Comparison of ENCODE assay signal across 11 cellular contexts in genomic region chr20:57264908-57265648, GRCh38. TPM values are rescaled to one million over a fixed set of nuclear protein-coding genes. Genes with fewer than 3 reads are reported as not detected.
DNase-seq lines count a peak whose midpoint lies in the region; ATAC-seq and TF ChIP-seq lines count a peak whose summit lies in the region.
"Had no signal": no experiment of that assay in that cellular context is flagged by ENCODE, and none has a peak within 500 bp of the region (broad histone marks: within the 10 kb centered on the region; RNA-seq: fewer than 3 reads in every experiment).

No MANE protein-coding gene starts in this region.

- WGBS in H9 (ENCODE audit: extremely low coverage, insufficient read length, low lambda C conversion rate), result no CpG with 5 or more reads among the region's 54 CpGs

- no peak overlapping the region for H3K4ac ChIP-seq in H9 (ENCODE audit: low read depth, low read length)

- H3K79me2 ChIP-seq in H9 (ENCODE audit: insufficient read depth, low read length), result no peaks in the 10 kb centered on the region

- peak; percentile 56 for DNase-seq in H9
- DNase-seq in WTC11 (ENCODE audit: low spot score), result no peak
- no peak for DNase-seq in stimulated activated naive B cell treated with anti-CD40 and anti-IgM and Interleukin-4, amounts not matched to agents 10 μg/mL and 1 μg/mL and 100 μg/mL, for 72 hours
- DNase-seq in G401 (ENCODE audit: low spot score), result no peak
- DNase-seq in NOMO-1 (lab: John Stamatoyannopoulos, UW; ENCODE audit: unreplicated experiment in 2 of 2), result no peak
- DNase-seq in HFFc6, result no peak
- DNase-seq: activated CD4-positive, CD25-positive, alpha-beta regulatory T cell; DMS53; gastrocnemius medialis had no signal

- H3K4me3 ChIP-seq in iPS-18c (ENCODE audit: insufficient read depth, low read depth, low read length), result peak overlapping the region; percentile 87

- H3K27ac Mint-ChIP-seq in H9 (no peak overlapping the region), WTC11 (no peak overlapping the region), HFFc6 (no peak overlapping the region)
- H3K27ac Mint-ChIP-seq in stimulated activated naive B cell treated with anti-CD40 and anti-IgM and Interleukin-4, amounts not matched to agents 10 μg/mL and 1 μg/mL and 100 μg/mL, for 72 hours, result peak overlapping the region; percentile 65

- no peak overlapping the region for H2BK120ac ChIP-seq in H9 (ENCODE audit: low read depth, low read length, poor library complexity, severe bottlenecking)

- ATAC-seq in WTC11, result peak; percentile 1; the same call in 1 of the 2 replicates
- no peak for ATAC-seq in stimulated activated naive B cell treated with anti-CD40 and anti-IgM and Interleukin-4, amounts not matched to agents 10 μg/mL and 1 μg/mL and 100 μg/mL, for 72 hours (replicated peaks)
- ATAC-seq in HG02870 (IDR thresholded peaks at IDR 0.05; ENCODE audit: unreplicated experiment), result no peak
- ATAC-seq: gastrocnemius medialis had no signal

- H4K20me1 ChIP-seq in H9 (ENCODE audit: control insufficient read depth, insufficient read depth, insufficient read length), result no peaks in the 10 kb centered on the region

- peak overlapping the region; percentile 15 for H3K9ac ChIP-seq in H9 (ENCODE audit: extremely low read depth, insufficient read length, low read length)

- in situ Hi-C loops in G401 (cut with HindIII; ENCODE audit: low sequenced_read_pairs), result no loop called here

- no peak overlapping the region for H4K5ac ChIP-seq in H9 (ENCODE audit: insufficient read length, low read depth, low read length)

- H3K4me1 Mint-ChIP-seq in H9, result peaks cover 68 to 75% of the 10 kb centered on the region in 2 experiments
- H3K4me1 Mint-ChIP-seq in WTC11, result peaks cover 73% of the 10 kb centered on the region
- peaks cover 6 to 13% of the 10 kb centered on the region in 2 donors for H3K4me1 Mint-ChIP-seq in stimulated activated naive B cell treated with anti-CD40 and anti-IgM and Interleukin-4, amounts not matched to agents 10 μg/mL and 1 μg/mL and 100 μg/mL, for 72 hours
- no peaks in the 10 kb centered on the region for H3K4me1 Mint-ChIP-seq in HFFc6 (ENCODE audit: low read depth)

- no peak overlapping the region for H2AK5ac ChIP-seq in H9 (ENCODE audit: insufficient read length, low read length)

- H4K91ac ChIP-seq in H9 (ENCODE audit: insufficient read length, low read depth, low read length), result no peak overlapping the region

- H2AFZ ChIP-seq in H9 (ENCODE audit: low read length), result no peak overlapping the region

- H3K4me2 ChIP-seq in H9 (ENCODE audit: insufficient read depth, insufficient read length, low read length), result peak overlapping the region; percentile 62

- no peaks in the 10 kb centered on the region for H3K79me1 ChIP-seq in H9 (ENCODE audit: insufficient read depth, low read depth, low read length, poor library complexity, severe bottlenecking)

- no peak overlapping the region for H2BK20ac ChIP-seq in H9 (ENCODE audit: low read depth, low read length, poor library complexity, severe bottlenecking)

- H3K9me3 ChIP-seq in H9 (ENCODE audit: control insufficient read depth, low read depth, low read length) (no peaks in the 10 kb centered on the region), iPS-18c (ENCODE audit: control insufficient read depth, insufficient read depth, low read length) (no peaks in the 10 kb centered on the region)
- H3K9me3 ChIP-seq: gastrocnemius medialis had no signal

- POLR2A ChIA-PET in WTC11 (lab: Charles Lee), result interaction anchor here (1.2 kb wide), 1 partner anchor 17 kb away, joined by 3 read pairs; no protein-coding TSS in a partner anchor

- no peak overlapping the region for H2BK12ac ChIP-seq in H9 (ENCODE audit: insufficient read length, low read depth, low read length)

- no peak overlapping the region for H3K23ac ChIP-seq in H9 (ENCODE audit: insufficient read length, low read depth, low read length)

- peaks cover 65% of the 10 kb centered on the region for H3K27me3 Mint-ChIP-seq in H9 (ENCODE audit: low read depth)
- peaks cover 88% of the 10 kb centered on the region for H3K27me3 Mint-ChIP-seq in WTC11 (ENCODE audit: low read depth)
- H3K27me3 Mint-ChIP-seq in stimulated activated naive B cell treated with anti-CD40 and anti-IgM and Interleukin-4, amounts not matched to agents 10 μg/mL and 1 μg/mL and 100 μg/mL, for 72 hours, result peaks cover 74 to 92% of the 10 kb centered on the region in 2 donors
- peaks cover 64% of the 10 kb centered on the region for H3K27me3 Mint-ChIP-seq in HFFc6 (ENCODE audit: insufficient read depth)

- TF ChIP-seq CTCF in H9 (conservative IDR thresholded peaks at IDR 0.05), result no peak
- no peak for TF ChIP-seq CTCF in WTC11 (IDR thresholded peaks at IDR 0.05)
- TF ChIP-seq CTCF in HFFc6 (IDR thresholded peaks at IDR 0.05), result no peak

- no peak overlapping the region for H2BK15ac ChIP-seq in H9 (ENCODE audit: low read depth, low read length)

- H3K14ac ChIP-seq in H9 (ENCODE audit: insufficient read depth, low read length), result peak overlapping the region; percentile 84

- H4K8ac ChIP-seq in H9 (replicated peaks; ENCODE audit: insufficient read length, low read depth, low read length), result no peak overlapping the region

- H3K27me3 ChIP-seq in H9 (ENCODE audit: insufficient read depth, low read length), result peaks cover 51% of the 10 kb centered on the region

- no peak overlapping the region for H3T11ph ChIP-seq in H9 (ENCODE audit: low read length)

- H3K4me3 Mint-ChIP-seq in H9 (peak overlapping the region; percentile 81 to 90), WTC11 (peak overlapping the region; percentile 85), HFFc6 (no peak overlapping the region)
- H3K4me3 Mint-ChIP-seq in stimulated activated naive B cell treated with anti-CD40 and anti-IgM and Interleukin-4, amounts not matched to agents 10 μg/mL and 1 μg/mL and 100 μg/mL, for 72 hours, result no peak overlapping the region

- H3K56ac ChIP-seq in H9 (ENCODE audit: insufficient read length, low read depth, low read length), result no peak overlapping the region

- H3K23me2 ChIP-seq in H9 (ENCODE audit: insufficient read length, low read depth, low read length, poor library complexity, severe bottlenecking), result peaks cover 17% of the 10 kb centered on the region

- CTCF ChIA-PET in WTC11 (lab: Charles Lee), result interaction anchor here (0.7 to 1.6 kb wide), 4 partner anchors 24 to 175 kb away, joined by 3 to 4 read pairs (median 4); partner anchors contain the start of gene SPO11

- H2BK5ac ChIP-seq in H9 (ENCODE audit: insufficient read length, low read length), result no peak overlapping the region

- H3K9me3 Mint-ChIP-seq in H9, result no peaks in the 10 kb centered on the region; a peak in 1 of 5 replicates
- no peaks in the 10 kb centered on the region for H3K9me3 Mint-ChIP-seq in WTC11
- no peaks in the 10 kb centered on the region for H3K9me3 Mint-ChIP-seq in stimulated activated naive B cell treated with anti-CD40 and anti-IgM and Interleukin-4, amounts not matched to agents 10 μg/mL and 1 μg/mL and 100 μg/mL, for 72 hours
- no peaks in the 10 kb centered on the region for H3K9me3 Mint-ChIP-seq in HFFc6

- H3K18ac ChIP-seq in H9 (ENCODE audit: insufficient read length, low read depth, low read length), result peak overlapping the region; percentile 7

- H3K36me3 Mint-ChIP-seq in H9 (ENCODE audit: insufficient read depth in 1 of 3, low read depth in 3 of 3), result no peaks in the 10 kb centered on the region; a peak in 1 of 7 replicates
- H3K36me3 Mint-ChIP-seq in WTC11, result no peaks in the 10 kb centered on the region
- no peaks in the 10 kb centered on the region for H3K36me3 Mint-ChIP-seq in stimulated activated naive B cell treated with anti-CD40 and anti-IgM and Interleukin-4, amounts not matched to agents 10 μg/mL and 1 μg/mL and 100 μg/mL, for 72 hours
- no peaks in the 10 kb centered on the region for H3K36me3 Mint-ChIP-seq in HFFc6 (ENCODE audit: low read depth)

- H3K4me1 ChIP-seq in H9 (ENCODE audit: insufficient read depth, low read length), result peaks cover 22% of the 10 kb centered on the region
- H3K4me1 ChIP-seq: gastrocnemius medialis had no signal

- H3K27ac ChIP-seq in H9 (ENCODE audit: insufficient read length, low read depth, low read length), result no peak overlapping the region
- H3K27ac ChIP-seq: gastrocnemius medialis had no signal

TF ChIP-seq in WTC11, 78 proteins besides CTCF, POLR2A, EP300 and RAD21 (continues in another document):
- TF ChIP-seq IRF2 (CRISPR knock-in tag; IDR thresholded peaks at IDR 0.05; ENCODE audit: borderline replicate concordance, low read depth) (no peak), NR1H2 (CRISPR knock-in tag; IDR thresholded peaks at IDR 0.05) (no peak), ZNF317 (CRISPR knock-in tag; IDR thresholded peaks at IDR 0.05; ENCODE audit: borderline replicate concordance, low read depth) (no peak), ETV6 (CRISPR knock-in tag; IDR thresholded peaks at IDR 0.05) (0 out of 2 replicates have a peak, but pooled peaks have one; percentile 35), SP1 (CRISPR knock-in tag; conservative IDR thresholded peaks at IDR 0.05) (no peak), ATF6 (CRISPR knock-in tag; IDR thresholded peaks at IDR 0.05) (no peak), ZNF263 (CRISPR knock-in tag; IDR thresholded peaks at IDR 0.05; ENCODE audit: low read depth) (no peak)
- TF ChIP-seq, protein P1, sequence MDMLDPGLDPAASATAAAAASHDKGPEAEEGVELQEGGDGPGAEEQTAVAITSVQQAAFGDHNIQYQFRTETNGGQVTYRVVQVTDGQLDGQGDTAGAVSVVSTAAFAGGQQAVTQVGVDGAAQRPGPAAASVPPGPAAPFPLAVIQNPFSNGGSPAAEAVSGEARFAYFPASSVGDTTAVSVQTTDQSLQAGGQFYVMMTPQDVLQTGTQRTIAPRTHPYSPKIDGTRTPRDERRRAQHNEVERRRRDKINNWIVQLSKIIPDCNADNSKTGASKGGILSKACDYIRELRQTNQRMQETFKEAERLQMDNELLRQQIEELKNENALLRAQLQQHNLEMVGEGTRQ (CRISPR knock-in tag; IDR thresholded peaks at IDR 0.05), result peak; percentile 69

RNA-seq across cellular contexts. Expression of gene BMP7, which starts 1.4 kb away (rescaled TPM):
- total RNA-seq in H9 (2021) (17.7 and 19.6 TPM in 2 replicates), WTC11 (2021) (39.1 to 40.7 TPM (median 40.0 TPM) in 3 replicates)
- 81.3 and 122 TPM in 2 replicates for total RNA-seq in G401 (2014; rRNA removed; shearing (Covaris generic))
- total RNA-seq in HFFc6 (2021; fragmentation: NEBNext Ultra II Directional; extraction: Animal tissue kit (Norgen Biotek cat#: 25700)), result not detected

Comparison
In these comparisons a context has a peak if more than half of its experiments do, and no peak if none do; other contexts are left out.
1. H3K4me3 Mint-ChIP-seq: peak in H9 (2 of 2) and WTC11 (single experiment); none in stimulated activated naive B cell treated with anti-CD40 and anti-IgM and Interleukin-4, amounts not matched to agents 10 μg/mL and 1 μg/mL and 100 μg/mL, for 72 hours (0 of 2) and HFFc6 (single experiment).
2. RNA of gene BMP7, which starts 1.4 kb away (total RNA-seq): 81.3 to 122 TPM in G401, 39.1 to 40.7 TPM in WTC11 and 17.7 to 19.6 TPM in H9; not detected in HFFc6; every median in the first group is over 10 times any median in the second.